Comparison of ENCODE assay signal across 41 cellular contexts in genomic region chr10:59257224-59257623, GRCh38.
"Had no signal": no experiment of that assay in that cellular context is flagged by ENCODE, and none has a peak within 500 bp of the region (broad histone marks: within the 10 kb centered on the region; RNA-seq: fewer than 3 reads in every experiment).

No MANE protein-coding gene starts in this region.

- H3K4me1 ChIP-seq: ascending aorta, body of pancreas, breast epithelium had no signal

- H3K4me1 Mint-ChIP-seq: activated naive CD4-positive, alpha-beta T cell treated with anti-CD3 and anti-CD28 coated beads, Interleukin-2, amount 10 ng/mL, durations not matched to agents 7 days and 5 days; activated naive CD4-positive, alpha-beta T cell treated with anti-CD3 and anti-CD28 coated beads, Interleukin-2, amount 50 U/mL, for 24 hours; activated naive CD8-positive, alpha-beta T cell treated with anti-CD3 and anti-CD28 coated beads for 36 hours; activated naive CD8-positive, alpha-beta T cell treated with anti-CD3 and anti-CD28 coated beads, Interleukin-2, amount 10 ng/mL, durations not matched to agents 7 days and 5 days; activated naive CD8-positive, alpha-beta T cell treated with anti-CD3 and anti-CD28 coated beads, Interleukin-2, amount 50 U/mL, for 24 hours; activated T-helper 17 cell treated with anti-CD3 and anti-CD28 coated beads, Interleukin-2, amount 50 U/mL, for 72 hours; brain; central memory CD8-positive, alpha-beta T cell had no signal

- H3K9me3 ChIP-seq: adrenal gland, ascending aorta, body of pancreas, breast epithelium had no signal

- FAIRE-seq: astrocyte, bronchial epithelial cell had no signal

- H3K27ac Mint-ChIP-seq: activated naive CD4-positive, alpha-beta T cell treated with anti-CD3 and anti-CD28 coated beads for 36 hours; activated naive CD4-positive, alpha-beta T cell treated with anti-CD3 and anti-CD28 coated beads, Interleukin-2, amount 10 ng/mL, durations not matched to agents 7 days and 5 days; activated naive CD4-positive, alpha-beta T cell treated with anti-CD3 and anti-CD28 coated beads, Interleukin-2, amount 50 U/mL, for 24 hours; activated naive CD4-positive, alpha-beta T cell treated with anti-CD3 and anti-CD28 coated beads, Interleukin-2, amount 50 U/mL, for 72 hours; activated naive CD8-positive, alpha-beta T cell; activated naive CD8-positive, alpha-beta T cell treated with anti-CD3 and anti-CD28 coated beads for 36 hours; activated naive CD8-positive, alpha-beta T cell treated with anti-CD3 and anti-CD28 coated beads, Interleukin-2, amount 10 ng/mL, durations not matched to agents 7 days and 5 days; activated naive CD8-positive, alpha-beta T cell treated with anti-CD3 and anti-CD28 coated beads, Interleukin-2, amount 50 U/mL, for 24 hours; activated T-cell treated with anti-CD3 and anti-CD28 coated beads, Interleukin-2, amount 50 U/mL, for 24 hours; activated T-cell treated with anti-CD3 and anti-CD28 coated beads, Interleukin-2, amount 50 U/mL, for 72 hours; activated T-helper 1 cell treated with anti-CD3 and anti-CD28 coated beads, Interleukin-12 subunit alpha, Interleukin-12 subunit beta, Interleukin-2, Interleukin-4 antibody, amounts not matched to agents 30 ng/mL and 10 ng/mL and 1 ng/mL, durations not matched to agents 14 hours and 24 hours and 36 hours; activated T-helper 17 cell treated with anti-CD3 and anti-CD28 coated beads, Interleukin-2, amount 50 U/mL, for 72 hours; activated T-helper 2 cell treated with anti-CD3 and anti-CD28 coated beads, Interferon-gamma antibody, Interleukin-2, Interleukin-4, amounts not matched to agents 10 μg/mL and 5 μg/mL and 100 μg/mL, durations not matched to agents 14 hours and 24 hours and 36 hours had no signal

- H3K4me3 ChIP-seq: adrenal gland, ascending aorta, body of pancreas, breast epithelium, cardiac muscle cell had no signal

- H3K36me3 ChIP-seq: brain microvascular endothelial cell, breast epithelium, cardiac muscle cell had no signal

- H3K27me3 Mint-ChIP-seq: activated naive CD4-positive, alpha-beta T cell treated with anti-CD3 and anti-CD28 coated beads, Interleukin-2, amount 10 ng/mL, durations not matched to agents 7 days and 5 days; activated naive CD4-positive, alpha-beta T cell treated with anti-CD3 and anti-CD28 coated beads, Interleukin-2, amount 50 U/mL, for 24 hours; activated naive CD8-positive, alpha-beta T cell; activated naive CD8-positive, alpha-beta T cell treated with anti-CD3 and anti-CD28 coated beads for 36 hours; activated naive CD8-positive, alpha-beta T cell treated with anti-CD3 and anti-CD28 coated beads, Interleukin-2, amount 10 ng/mL, durations not matched to agents 7 days and 5 days; activated T-cell treated with anti-CD3 and anti-CD28 coated beads, Interleukin-2, amount 50 U/mL, for 24 hours; activated T-helper 17 cell treated with anti-CD3 and anti-CD28 coated beads, Interleukin-2, amount 50 U/mL, for 72 hours; brain; central memory CD8-positive, alpha-beta T cell had no signal

- DNase-seq: activated effector memory CD4-positive, alpha-beta T cell treated with anti-CD3 and anti-CD28 coated beads, Interleukin-2, amount 50 U/mL, for 16 hours; activated effector memory CD4-positive, alpha-beta T cell treated with Interleukin-2 at 50 U/mL for 16 hours; activated gamma-delta T cell; activated gamma-delta T cell treated with Interleukin-2 at 50 U/mL for 16 hours; activated naive CD4-positive, alpha-beta T cell; activated naive CD4-positive, alpha-beta T cell treated with anti-CD3 and anti-CD28 coated beads for 36 hours; activated naive CD4-positive, alpha-beta T cell treated with anti-CD3 and anti-CD28 coated beads, Interleukin-2, amount 10 ng/mL, durations not matched to agents 7 days and 5 days; activated naive CD4-positive, alpha-beta T cell treated with anti-CD3 and anti-CD28 coated beads, Interleukin-2, amount 50 U/mL, for 16 hours; activated naive CD4-positive, alpha-beta T cell treated with Interleukin-2 at 50 U/mL for 16 hours; activated naive CD8-positive, alpha-beta T cell treated with anti-CD3 and anti-CD28 coated beads for 36 hours; activated naive CD8-positive, alpha-beta T cell treated with anti-CD3 and anti-CD28 coated beads, Interleukin-2, amount 10 ng/mL, durations not matched to agents 7 days and 5 days; activated naive CD8-positive, alpha-beta T cell treated with anti-CD3 and anti-CD28 coated beads, Interleukin-2, amount 50 U/mL, for 24 hours; activated T-cell treated with anti-CD3 and anti-CD28 coated beads for 4 hours; activated T-cell treated with anti-CD3 and anti-CD28 coated beads, Interleukin-2, amount 50 U/mL, for 1 hour; activated T-cell treated with anti-CD3 and anti-CD28 coated beads, Interleukin-2, amount 50 U/mL, for 24 hours; activated T-cell treated with anti-CD3 and anti-CD28 coated beads, Interleukin-2, amount 50 U/mL, for 4 hours; activated T-cell treated with anti-CD3 and anti-CD28 coated beads, Interleukin-2, amount 50 U/mL, for 48 hours; activated T-cell treated with anti-CD3 and anti-CD28 coated beads, Interleukin-2, amount 50 U/mL, for 72 hours; adrenal gland; amniotic stem cell; amygdala; anterior cingulate cortex; aorta; body of pancreas; brain microvascular endothelial cell; caudate nucleus; central memory CD4-positive, alpha-beta T cell; cerebellar nuclear complex had no signal

- H3K27ac ChIP-seq: adrenal gland, ascending aorta, body of pancreas, brain microvascular endothelial cell, breast epithelium, cardiac muscle cell had no signal

- H3K4me3 Mint-ChIP-seq: activated naive CD4-positive, alpha-beta T cell treated with anti-CD3 and anti-CD28 coated beads for 36 hours; activated naive CD4-positive, alpha-beta T cell treated with anti-CD3 and anti-CD28 coated beads, Interleukin-2, amount 10 ng/mL, durations not matched to agents 7 days and 5 days; activated naive CD4-positive, alpha-beta T cell treated with anti-CD3 and anti-CD28 coated beads, Interleukin-2, amount 50 U/mL, for 24 hours; activated naive CD8-positive, alpha-beta T cell; activated naive CD8-positive, alpha-beta T cell treated with anti-CD3 and anti-CD28 coated beads for 36 hours; activated naive CD8-positive, alpha-beta T cell treated with anti-CD3 and anti-CD28 coated beads, Interleukin-2, amount 10 ng/mL, durations not matched to agents 7 days and 5 days; activated naive CD8-positive, alpha-beta T cell treated with anti-CD3 and anti-CD28 coated beads, Interleukin-2, amount 50 U/mL, for 24 hours; activated T-cell treated with anti-CD3 and anti-CD28 coated beads, Interleukin-2, amount 50 U/mL, for 24 hours; activated T-cell treated with anti-CD3 and anti-CD28 coated beads, Interleukin-2, amount 50 U/mL, for 4 hours; activated T-cell treated with anti-CD3 and anti-CD28 coated beads, Interleukin-2, amount 50 U/mL, for 72 hours; activated T-helper 1 cell treated with anti-CD3 and anti-CD28 coated beads, Interleukin-12 subunit alpha, Interleukin-12 subunit beta, Interleukin-2, Interleukin-4 antibody, amounts not matched to agents 30 ng/mL and 10 ng/mL and 1 ng/mL, durations not matched to agents 14 hours and 24 hours and 36 hours; activated T-helper 17 cell treated with anti-CD3 and anti-CD28 coated beads, Interleukin-2, amount 50 U/mL, for 72 hours; brain; central memory CD8-positive, alpha-beta T cell had no signal

- H3K9me3 Mint-ChIP-seq: activated naive CD4-positive, alpha-beta T cell treated with anti-CD3 and anti-CD28 coated beads for 36 hours; activated naive CD4-positive, alpha-beta T cell treated with anti-CD3 and anti-CD28 coated beads, Interleukin-2, amount 10 ng/mL, durations not matched to agents 7 days and 5 days; activated naive CD4-positive, alpha-beta T cell treated with anti-CD3 and anti-CD28 coated beads, Interleukin-2, amount 50 U/mL, for 24 hours; activated naive CD8-positive, alpha-beta T cell treated with anti-CD3 and anti-CD28 coated beads for 36 hours; activated naive CD8-positive, alpha-beta T cell treated with anti-CD3 and anti-CD28 coated beads, Interleukin-2, amount 10 ng/mL, durations not matched to agents 7 days and 5 days; activated T-cell treated with anti-CD3 and anti-CD28 coated beads, Interleukin-2, amount 50 U/mL, for 24 hours; activated T-helper 1 cell treated with anti-CD3 and anti-CD28 coated beads, Interleukin-12 subunit alpha, Interleukin-12 subunit beta, Interleukin-2, Interleukin-4 antibody, amounts not matched to agents 30 ng/mL and 10 ng/mL and 1 ng/mL, durations not matched to agents 14 hours and 24 hours and 36 hours; activated T-helper 17 cell treated with anti-CD3 and anti-CD28 coated beads, Interleukin-2, amount 50 U/mL, for 72 hours; activated T-helper 2 cell treated with anti-CD3 and anti-CD28 coated beads, Interferon-gamma antibody, Interleukin-2, Interleukin-4, amounts not matched to agents 10 μg/mL and 5 μg/mL and 100 μg/mL, durations not matched to agents 14 hours and 24 hours and 36 hours; brain had no signal

- H3K27me3 ChIP-seq: adrenal gland, ascending aorta, body of pancreas, brain microvascular endothelial cell, breast epithelium, cardiac muscle cell had no signal

- ATAC-seq: activated naive CD4-positive, alpha-beta T cell treated with anti-CD3 and anti-CD28 coated beads, Interleukin-2, amount 50 U/mL, for 72 hours; activated naive CD8-positive, alpha-beta T cell treated with anti-CD3 and anti-CD28 coated beads, Interleukin-2, amount 50 U/mL, for 24 hours; activated T-cell treated with anti-CD3 and anti-CD28 coated beads, Interleukin-2, amount 50 U/mL, for 4 hours; activated T-cell treated with anti-CD3 and anti-CD28 coated beads, Interleukin-2, amount 50 U/mL, for 72 hours; activated T-helper 17 cell treated with anti-CD3 and anti-CD28 coated beads, Interleukin-2, amount 50 U/mL, for 72 hours; body of pancreas had no signal
